In genomic region chr19:55070755-55071502, GRCh38 we compare ENCODE assay signal across 10 cellular contexts. TPM values are rescaled to one million over a fixed set of nuclear protein-coding genes. Genes with fewer than 3 reads are reported as not detected.
DNase-seq lines count a peak whose midpoint lies in the region; ATAC-seq, FAIRE-seq and TF ChIP-seq lines count a peak whose summit lies in the region.
"Had no signal": no experiment of that assay in that cellular context is flagged by ENCODE, and none has a peak within 500 bp of the region (broad histone marks: within the 10 kb centered on the region; RNA-seq: fewer than 3 reads in every experiment).

No MANE protein-coding gene starts in this region.

- H3K4me3 Mint-ChIP-seq in Calu3 (ENCODE audit: low read depth, unreplicated experiment): peak overlapping the region; percentile 7

- H3K36me3 ChIP-seq in GM12878 (ENCODE audit: control insufficient read depth in 2 of 2, insufficient read depth in 2 of 2, low read length in 1 of 2): no peaks in the 10 kb centered on the region
- H3K36me3 ChIP-seq in mucosa of stomach (ENCODE audit: control insufficient read depth, insufficient read depth, low read length): no peaks in the 10 kb centered on the region
- H3K36me3 ChIP-seq: tibial nerve had no signal

- ATAC-seq in GM12878 (peak; percentile 27; the same call in 1 of the 3 replicates), HG03025 (IDR thresholded peaks at IDR 0.05; ENCODE audit: low FRiP score, unreplicated experiment) (no peak), HG03439 (IDR thresholded peaks at IDR 0.05; ENCODE audit: unreplicated experiment) (no peak)

- H3K4me3 ChIP-seq in Jurkat, Clone E6-1 (ENCODE audit: low read length): no peak overlapping the region
- H3K4me3 ChIP-seq in GM12878 (no peak overlapping the region), mucosa of stomach (ENCODE audit: low read length) (no peak overlapping the region)
- H3K4me3 ChIP-seq: tibial nerve had no signal

- peak overlapping the region; percentile 61 for H3K27ac Mint-ChIP-seq in Calu3 (ENCODE audit: unreplicated experiment)

- intact Hi-C loops in Calu3 (cut with micrococcal nuclease; ENCODE audit: unreplicated experiment) (no loop called here), GM12878 (cut with micrococcal nuclease; ENCODE audit: unreplicated experiment) (no loop called here)

- TF ChIP-seq POLR2A in GM12878 (IDR thresholded peaks at IDR 0.05; ENCODE audit: low read depth, low read length): no peak

- DNase-seq in Calu3 (peak; percentile 94), GM12878 (ENCODE audit: low read depth, low spot score) (no peak), putamen (ENCODE audit: low spot score) (no peak)
- DNase-seq in Jurkat, Clone E6-1 (ENCODE audit: low read depth, low spot score): peak; percentile 53
- no peak for DNase-seq in effector CD8-positive, alpha-beta T cell (lab: John Stamatoyannopoulos, UW)
- DNase-seq: NCI-H187 treated with DMSO at 0.1 percent for 48 hours had no signal

- peaks cover 3% of the 10 kb centered on the region for H3K4me1 ChIP-seq in GM12878 (ENCODE audit: control insufficient read depth, insufficient read depth, low read length)
- H3K4me1 ChIP-seq in mucosa of stomach (ENCODE audit: control insufficient read depth, insufficient read depth, low read length): peaks cover 50% of the 10 kb centered on the region

- H3K4me1 Mint-ChIP-seq in Calu3 (ENCODE audit: low read depth, unreplicated experiment): peaks cover 38% of the 10 kb centered on the region

- H2AFZ ChIP-seq in GM12878 (ENCODE audit: control insufficient read depth, low read depth, low read length): no peak overlapping the region

- CTCF ChIA-PET in Calu3 (lab: Charles Lee) (no interaction called here), GM12878 (lab: Yijun Ruan, JAX) (no interaction called here)

- H3K9me3 ChIP-seq in GM12878 (replicated peaks; ENCODE audit: control insufficient read depth, insufficient read depth, low read length): no peaks in the 10 kb centered on the region
- H3K9me3 ChIP-seq in mucosa of stomach (ENCODE audit: control insufficient read depth, low read length): no peaks in the 10 kb centered on the region

- no peak for TF ChIP-seq CTCF in Calu3 (IDR thresholded peaks at IDR 0.05; ENCODE audit: unreplicated experiment)
- TF ChIP-seq CTCF in GM12878 (IDR thresholded peaks at IDR 0.05 in 2 of 3, conservative IDR thresholded peaks at IDR 0.05 in 1 of 3; ENCODE audit: control insufficient read depth in 2 of 3, extremely low read depth in 1 of 3, insufficient read depth in 1 of 3, low read depth in 3 of 3, low read length in 3 of 3): no peak

- H3K9ac ChIP-seq in GM12878 (ENCODE audit: control insufficient read depth, insufficient read depth, low read length): no peak overlapping the region
- peak overlapping the region; percentile 48 for H3K9ac ChIP-seq in mucosa of stomach (ENCODE audit: low read length)

- TF ChIP-seq EP300 in GM12878 (IDR thresholded peaks at IDR 0.05; ENCODE audit: borderline replicate concordance in 1 of 2, control insufficient read depth in 1 of 2, low read depth in 2 of 2, low read length in 2 of 2): no peak

- H3K27me3 Mint-ChIP-seq in Calu3 (ENCODE audit: unreplicated experiment): peaks cover 13% of the 10 kb centered on the region

- TF ChIP-seq RAD21 in GM12878 (IDR thresholded peaks at IDR 0.05; ENCODE audit: insufficient read depth, low read depth, low read length): no peak

- no peak overlapping the region for H3K4me2 ChIP-seq in GM12878 (ENCODE audit: control insufficient read depth, insufficient read depth)

- peaks cover 48% of the 10 kb centered on the region for H3K36me3 Mint-ChIP-seq in Calu3 (ENCODE audit: insufficient read depth, unreplicated experiment)

- H3K27ac ChIP-seq in GM12878 (ENCODE audit: control insufficient read depth, insufficient read depth): no peak overlapping the region
- H3K27ac ChIP-seq: tibial nerve had no signal

- SMC1A ChIA-PET in GM12878 (lab: Charles Lee; ENCODE audit: uncharacterized antibody, unreplicated experiment): no interaction called here

- no peak for FAIRE-seq in GM12878 (lab: Jason Lieb, UNC)

- no peaks in the 10 kb centered on the region for H4K20me1 ChIP-seq in GM12878 (ENCODE audit: control insufficient read depth, insufficient read depth)

- H3K9me3 Mint-ChIP-seq in Calu3 (ENCODE audit: low read depth, unreplicated experiment): no peaks in the 10 kb centered on the region

- WGBS in GM12878 (ENCODE audit: insufficient coverage, insufficient replicate concordance, low lambda C conversion rate, missing lambda C conversion rate): 51% methylated on average over 13 of the region's 14 CpGs

- POLR2A ChIA-PET in GM12878 (lab: Charles Lee): interaction anchor here (0.6 kb wide), 1 partner anchor 73 kb away, joined by 3 read pairs; no protein-coding TSS in a partner anchor

- H3K27me3 ChIP-seq in GM12878 (replicated peaks in 1 of 2; ENCODE audit: control insufficient read depth in 2 of 2, insufficient read depth in 2 of 2, low read length in 1 of 2): no peaks in the 10 kb centered on the region; a peak in 1 of 4 replicates
- H3K27me3 ChIP-seq in mucosa of stomach (ENCODE audit: control insufficient read depth, insufficient read depth, low read length): peaks cover 6% of the 10 kb centered on the region

- in situ Hi-C loops in GM12878 (cut with MboI): no loop called here

- RAD21 ChIA-PET in GM12878 (lab: Charles Lee; ENCODE audit: unreplicated experiment): interaction anchor here (0.6 kb wide), 1 partner anchor 513 kb away, joined by 3 read pairs; no protein-coding TSS in a partner anchor

- BruUV-seq in Calu3 (replicated peaks; lab: Mats Ljungman, UMichigan) (no TSS peak), GM12878 (replicated peaks; lab: Mats Ljungman, UMichigan) (no TSS peak)

- H3K79me2 ChIP-seq in GM12878 (ENCODE audit: control insufficient read depth, insufficient read depth, low read length): no peaks in the 10 kb centered on the region

RNA-seq across cellular contexts. Expression of gene EPS8L1, which starts 4.7 kb away (rescaled TPM):
- total RNA-seq in Calu3 (2022) (97.3 and 147 TPM in 2 replicates), GM12878 (2014; rRNA removed) (0.68 and 1.4 TPM in 2 replicates), GM12878 (2014; rRNA removed; fragmentation: Illumina TruSeq; extraction: Trizol) (0.64 and 0.72 TPM in 2 replicates), GM12878 (2021) (1.8 and 2.2 TPM in 2 replicates)
- polyA plus RNA-seq in Jurkat, Clone E6-1 (2012; ENCODE audit: insufficient read depth, insufficient read length): 10.8 TPM
- total RNA-seq in GM12878 (2013; cell fraction: nucleolus; rRNA removed): 0.69 and 0.92 TPM in 2 replicates
- polyA plus RNA-seq in GM12878 (2011; ENCODE audit: low read depth): not detected
- polyA plus RNA-seq in GM12878 (2011; rRNA removed) (0.71 and 0.82 TPM in 2 replicates), GM12878 (2014; fragmentation: Illumina TruSeq; extraction: Trizol) (0.72 TPM in 1 of 2 replicates, not detected in the other), GM12878 (2014; fragmentation: Nextera tagmentation; extraction: Ambion mirVana) (not detected), GM12878 (2014; rRNA removed) (1.5 and 1.8 TPM in 2 replicates), GM12878 (2016; fragmentation: Nextera tagmentation; extraction: Ambion mirVana) (1 to 10 TPM; 1.2 to 2.1 TPM)
- polyA plus RNA-seq in GM12878 (2011; cell fraction: cytosol; rRNA removed): 0.67 and 0.75 TPM in 2 replicates
- 4.1 and 5.4 TPM in 2 replicates for polyA plus RNA-seq in GM12878 (2011; cell fraction: nucleus; rRNA removed)
- polyA plus RNA-seq in GM12878 (2012): 1.4 and 2.3 TPM in 2 replicates
- 0.37 and 0.41 TPM in 2 replicates for polyA minus RNA-seq in GM12878 (2011; rRNA and poly(A)+ RNA removed)
- polyA minus RNA-seq in GM12878 (2011; cell fraction: cytosol; rRNA and poly(A)+ RNA removed): not detected in 2 replicates
- polyA minus RNA-seq in GM12878 (2011; cell fraction: nucleus; rRNA and poly(A)+ RNA removed): 0.73 and 1.3 TPM in 2 replicates

RNA-seq across cellular contexts. Expression of gene RDH13, which starts 8.0 kb away (rescaled TPM):
- total RNA-seq in Calu3 (2022) (50.1 and 54.5 TPM in 2 replicates), GM12878 (2014; rRNA removed) (9.3 TPM in 2 replicates), GM12878 (2014; rRNA removed; fragmentation: Illumina TruSeq; extraction: Trizol) (3.8 and 4.0 TPM in 2 replicates), GM12878 (2021) (10.0 and 10.1 TPM in 2 replicates)
- polyA plus RNA-seq in Jurkat, Clone E6-1 (2012; ENCODE audit: insufficient read depth, insufficient read length): 7.5 TPM
- total RNA-seq in GM12878 (2013; cell fraction: nucleolus; rRNA removed): 53.1 and 58.5 TPM in 2 replicates
- polyA plus RNA-seq in GM12878 (2011; ENCODE audit: low read depth): 3.1 TPM
- polyA plus RNA-seq in GM12878 (2011; rRNA removed) (9.0 and 11.6 TPM in 2 replicates), GM12878 (2014; fragmentation: Illumina TruSeq; extraction: Trizol) (4.1 and 5.0 TPM in 2 replicates), GM12878 (2014; fragmentation: Nextera tagmentation; extraction: Ambion mirVana) (1 to 10 TPM; 1.3 to 1.7 TPM), GM12878 (2014; rRNA removed) (7.7 and 8.5 TPM in 2 replicates), GM12878 (2016; fragmentation: Nextera tagmentation; extraction: Ambion mirVana) (10 to 100 TPM in 1 of 2 experiments, 1 to 10 TPM in 1; 9.8 to 11.5 TPM)
- 13.4 and 20.8 TPM in 2 replicates for polyA plus RNA-seq in GM12878 (2011; cell fraction: cytosol; rRNA removed)
- 32.1 and 38.4 TPM in 2 replicates for polyA plus RNA-seq in GM12878 (2011; cell fraction: nucleus; rRNA removed)
- polyA plus RNA-seq in GM12878 (2012): 5.5 and 6.4 TPM in 2 replicates
- 15.9 and 19.3 TPM in 2 replicates for polyA minus RNA-seq in GM12878 (2011; rRNA and poly(A)+ RNA removed)
- 6.0 and 9.3 TPM in 2 replicates for polyA minus RNA-seq in GM12878 (2011; cell fraction: cytosol; rRNA and poly(A)+ RNA removed)
- 12.2 and 26.3 TPM in 2 replicates for polyA minus RNA-seq in GM12878 (2011; cell fraction: nucleus; rRNA and poly(A)+ RNA removed)

RNA-seq across cellular contexts. Expression of gene GP6, which starts 32.9 kb away (rescaled TPM):
- 1.3 and 1.9 TPM in 2 replicates for total RNA-seq in Calu3 (2022)
- polyA plus RNA-seq in Jurkat, Clone E6-1 (2012; ENCODE audit: insufficient read depth, insufficient read length): not detected
- 0.84 TPM in 1 of 2 replicates, not detected in the other for total RNA-seq in GM12878 (2013; cell fraction: nucleolus; rRNA removed)
- total RNA-seq in GM12878 (2014; rRNA removed): not detected in 2 replicates
- not detected in 2 replicates for total RNA-seq in GM12878 (2014; rRNA removed; fragmentation: Illumina TruSeq; extraction: Trizol)
- not detected in 2 replicates for total RNA-seq in GM12878 (2021)
- not detected for polyA plus RNA-seq in GM12878 (2011; ENCODE audit: low read depth)
- not detected in 2 replicates for polyA plus RNA-seq in GM12878 (2011; rRNA removed)
- 0.03 and 0.06 TPM in 2 replicates for polyA plus RNA-seq in GM12878 (2011; cell fraction: cytosol; rRNA removed)
- polyA plus RNA-seq in GM12878 (2011; cell fraction: nucleus; rRNA removed): 0.09 and 0.10 TPM in 2 replicates
- polyA plus RNA-seq in GM12878 (2012): 0.37 TPM in 1 of 2 replicates, not detected in the other
- not detected in 2 replicates for polyA plus RNA-seq in GM12878 (2014; fragmentation: Illumina TruSeq; extraction: Trizol)
- polyA plus RNA-seq in GM12878 (2014; fragmentation: Nextera tagmentation; extraction: Ambion mirVana): not detected
- not detected in 2 replicates for polyA plus RNA-seq in GM12878 (2014; rRNA removed)
- polyA plus RNA-seq in GM12878 (2016; fragmentation: Nextera tagmentation; extraction: Ambion mirVana): not detected
- polyA minus RNA-seq in GM12878 (2011; rRNA and poly(A)+ RNA removed): not detected in 2 replicates
- polyA minus RNA-seq in GM12878 (2011; cell fraction: cytosol; rRNA and poly(A)+ RNA removed): not detected in 2 replicates
- polyA minus RNA-seq in GM12878 (2011; cell fraction: nucleus; rRNA and poly(A)+ RNA removed): 0.36 TPM in 1 of 2 replicates, not detected in the other

RNA-seq across cellular contexts. Expression of gene PPP1R12C, which starts 46.5 kb away (rescaled TPM):
- total RNA-seq in Calu3 (2022): 140 and 151 TPM in 2 replicates
- polyA plus RNA-seq in Jurkat, Clone E6-1 (2012; ENCODE audit: insufficient read depth, insufficient read length): 73.2 TPM
- total RNA-seq in GM12878 (2013; cell fraction: nucleolus; rRNA removed): 33.5 and 40.4 TPM in 2 replicates
- 51.7 and 66.5 TPM in 2 replicates for total RNA-seq in GM12878 (2014; rRNA removed)
- 25.2 and 28.2 TPM in 2 replicates for total RNA-seq in GM12878 (2014; rRNA removed; fragmentation: Illumina TruSeq; extraction: Trizol)
- 76.4 and 84.7 TPM in 2 replicates for total RNA-seq in GM12878 (2021)
- polyA plus RNA-seq in GM12878 (2011; ENCODE audit: low read depth): 17.0 TPM
- polyA plus RNA-seq in GM12878 (2011; rRNA removed): 9.6 and 23.0 TPM in 2 replicates
- 20.2 and 37.2 TPM in 2 replicates for polyA plus RNA-seq in GM12878 (2011; cell fraction: cytosol; rRNA removed)
- 203 and 271 TPM in 2 replicates for polyA plus RNA-seq in GM12878 (2011; cell fraction: nucleus; rRNA removed)
- 48.6 and 64.4 TPM in 2 replicates for polyA plus RNA-seq in GM12878 (2012)
- polyA plus RNA-seq in GM12878 (2014; fragmentation: Illumina TruSeq; extraction: Trizol): 3.5 and 18.0 TPM in 2 replicates
- 1 to 10 TPM; 1.4 to 4.7 TPM for polyA plus RNA-seq in GM12878 (2014; fragmentation: Nextera tagmentation; extraction: Ambion mirVana)
- polyA plus RNA-seq in GM12878 (2014; rRNA removed): 83.4 and 101 TPM in 2 replicates
- polyA plus RNA-seq in GM12878 (2016; fragmentation: Nextera tagmentation; extraction: Ambion mirVana): 10 to 100 TPM; 10.5 to 14.8 TPM
- 5.0 and 15.0 TPM in 2 replicates for polyA minus RNA-seq in GM12878 (2011; rRNA and poly(A)+ RNA removed)
- polyA minus RNA-seq in GM12878 (2011; cell fraction: cytosol; rRNA and poly(A)+ RNA removed): 10.7 and 11.3 TPM in 2 replicates
- polyA minus RNA-seq in GM12878 (2011; cell fraction: nucleus; rRNA and poly(A)+ RNA removed): 24.3 and 37.7 TPM in 2 replicates

Comparison
In these comparisons a context has a peak if more than half of its experiments do, and no peak if none do; other contexts are left out.
1. DNase-seq: peak in Calu3 (single experiment) and Jurkat, Clone E6-1 (single experiment); none in GM12878 (single experiment), putamen (single experiment) and effector CD8-positive, alpha-beta T cell (single experiment).
2. RNA of gene EPS8L1, which starts 4.7 kb away (total RNA-seq): 97.3 to 147 TPM in Calu3; 0.64 to 2.2 TPM in GM12878; every median in the first group is over 10 times any median in the second.